In genomic region chr7:127342596-127342995, GRCh38 we compare ENCODE assay signal across 27 cellular contexts.
"Had no signal": no experiment of that assay in that cellular context is flagged by ENCODE, and none has a peak within 500 bp of the region (broad histone marks: within the 10 kb centered on the region; RNA-seq: fewer than 3 reads in every experiment).

No MANE protein-coding gene starts in this region.

- ATAC-seq: effector memory CD8-positive, alpha-beta T cell; heart right ventricle; left ventricle myocardium superior; lower lobe of right lung; naive thymus-derived CD8-positive, alpha-beta T cell; psoas muscle; right cardiac atrium; stimulated activated memory B cell treated with anti-CD40 and anti-IgM and Interleukin-4, amounts not matched to agents 10 μg/mL and 1 μg/mL and 100 μg/mL, for 72 hours; stimulated activated naive CD8-positive, alpha-beta T cell treated with anti-CD3 and anti-CD28 coated beads, Interleukin-15, Interleukin-2, amounts not matched to agents 100 U/mL and 50 U/mL, for 24 hours had no signal

- H3K4me1 ChIP-seq: lower lobe of right lung, psoas muscle, testis had no signal

- H3K9me3 ChIP-seq: lower lobe of right lung, psoas muscle, testis had no signal

- FAIRE-seq: endometrium, keratinocyte had no signal

- DNase-seq: cortex of kidney; effector memory CD8-positive, alpha-beta T cell; erythroblast; esophagus squamous epithelium; foreskin melanocyte; glutamatergic neuron; heart right ventricle; hypothalamus; left ventricle myocardium superior; lower lobe of right lung; naive thymus-derived CD8-positive, alpha-beta T cell; nephron progenitor cell; nucleus accumbens; posterior cingulate gyrus; psoas muscle; right cardiac atrium; sigmoid colon; spleen; stimulated activated CD4-positive, alpha-beta T cell treated with anti-CD3 and anti-CD28 coated beads, Interleukin-4, amount 100 ng/mL, for 4 hours; stimulated activated naive CD8-positive, alpha-beta T cell treated with anti-CD3 and anti-CD28 coated beads, Interleukin-15, Interleukin-2, amounts not matched to agents 100 U/mL and 50 U/mL, for 24 hours; substantia nigra; testis; tibial artery had no signal

- H3K4me3 Mint-ChIP-seq: effector memory CD8-positive, alpha-beta T cell; naive thymus-derived CD8-positive, alpha-beta T cell; nephron progenitor cell; stimulated activated memory B cell treated with anti-CD40 and anti-IgM and Interleukin-4, amounts not matched to agents 10 μg/mL and 1 μg/mL and 100 μg/mL, for 72 hours; type B pancreatic cell had no signal

- H3K4me3 ChIP-seq: esophagus squamous epithelium, heart right ventricle, lower lobe of right lung, psoas muscle, sigmoid colon, spleen, testis, tibial artery had no signal

- H3K27ac ChIP-seq: esophagus squamous epithelium, heart right ventricle, lower lobe of right lung, psoas muscle, sigmoid colon, spleen, testis, tibial artery had no signal

- H3K27me3 ChIP-seq: esophagus squamous epithelium, sigmoid colon, testis, tibial artery had no signal

- H3K4me1 Mint-ChIP-seq: nephron progenitor cell had no signal

- H3K9me3 Mint-ChIP-seq: type B pancreatic cell had no signal

- H3K36me3 ChIP-seq: esophagus squamous epithelium, heart right ventricle, lower lobe of right lung, sigmoid colon, spleen, tibial artery had no signal

- H3K27ac Mint-ChIP-seq: effector memory CD8-positive, alpha-beta T cell; naive thymus-derived CD8-positive, alpha-beta T cell; nephron progenitor cell; stimulated activated memory B cell treated with anti-CD40 and anti-IgM and Interleukin-4, amounts not matched to agents 10 μg/mL and 1 μg/mL and 100 μg/mL, for 72 hours; type B pancreatic cell had no signal
